In genomic region chr5:134938020-134938419, GRCh38 we compare ENCODE assay signal across 1 cellular context.
TF ChIP-seq lines count a peak whose summit lies in the region.

No MANE protein-coding gene starts in this region.

TF ChIP-seq in SK-N-SH, 30 proteins besides CTCF, POLR2A, EP300 and RAD21 (continued from another document):
- TF ChIP-seq USF2 (IDR thresholded peaks at IDR 0.05; ENCODE audit: borderline replicate concordance, low read depth, low read length) (no peak), GABPA (IDR thresholded peaks at IDR 0.05; ENCODE audit: low read depth) (no peak), PBX3 (IDR thresholded peaks at IDR 0.05) (no peak), MAX (IDR thresholded peaks at IDR 0.05; ENCODE audit: low read depth) (no peak), FOXM1 (IDR thresholded peaks at IDR 0.05; ENCODE audit: low read depth) (no peak), POLR2AphosphoS5 (IDR thresholded peaks at IDR 0.05; ENCODE audit: low read depth, low read length) (no peak), USF1 (IDR thresholded peaks at IDR 0.05; ENCODE audit: borderline replicate concordance, low read depth) (no peak), ELF1 (IDR thresholded peaks at IDR 0.05) (no peak), MXI1 (IDR thresholded peaks at IDR 0.05; ENCODE audit: low read depth, low read length) (no peak; the same call in 1 of the 2 replicates)
